ENCODE assay signal across 19 cellular contexts in the genomic region with DNA sequence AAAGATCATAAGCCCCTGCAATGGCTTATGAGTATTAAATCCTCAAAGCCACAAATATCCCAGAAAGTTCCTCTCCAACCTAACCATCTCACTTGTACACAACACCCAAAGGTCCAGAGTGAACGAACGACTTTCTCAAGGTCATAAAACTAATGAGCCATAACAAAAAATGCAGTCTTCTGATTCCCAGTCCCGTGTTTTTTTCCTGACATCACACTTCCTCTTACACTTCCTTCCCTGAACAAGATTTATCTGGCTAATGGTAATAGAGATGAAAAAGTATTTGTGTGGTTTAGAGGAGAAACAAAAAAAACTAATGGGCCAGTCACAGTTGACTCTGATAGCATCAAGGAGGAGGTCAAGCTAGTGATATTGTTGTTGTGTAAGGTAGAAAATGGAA.
DNase-seq lines count a peak whose midpoint lies in the region; TF ChIP-seq lines count a peak whose summit lies in the region.
"Had no signal": no experiment of that assay in that cellular context is flagged by ENCODE, and none has a peak within 500 bp of the region (broad histone marks: within the 10 kb centered on the region; RNA-seq: fewer than 3 reads in every experiment).

No MANE protein-coding gene starts in this region.

- 0 out of 2 replicates have a peak overlapping the region, but pooled peaks have one; percentile 24 for H2AFZ ChIP-seq in SK-N-SH (ENCODE audit: low read depth)

- H3K79me2 ChIP-seq in SK-N-SH (ENCODE audit: insufficient read depth) = no peaks in the 10 kb centered on the region

- peaks cover 6% of the 10 kb centered on the region for H3F3A ChIP-seq in SK-N-SH (replicated peaks; ENCODE audit: insufficient read depth)

- TF ChIP-seq CTCF in SK-N-SH (IDR thresholded peaks at IDR 0.05) (no peak), Peyer's patch (IDR thresholded peaks at IDR 0.05) (no peak)

- H4K20me1 ChIP-seq in SK-N-SH (ENCODE audit: insufficient read depth) = no peaks in the 10 kb centered on the region

- H3K27me3 ChIP-seq in SK-N-SH (ENCODE audit: insufficient read depth) (no peaks in the 10 kb centered on the region), skeletal muscle satellite cell (ENCODE audit: control insufficient read depth, insufficient read depth, low read length) (no peaks in the 10 kb centered on the region), Peyer's patch (no peaks in the 10 kb centered on the region)
- no peaks in the 10 kb centered on the region for H3K27me3 ChIP-seq in CD4-positive, alpha-beta memory T cell (ENCODE audit: insufficient read depth, low read length)
- H3K27me3 ChIP-seq: tibial artery had no signal

- CTCF ChIA-PET in SK-N-SH (lab: Yijun Ruan, JAX) = no interaction called here
- CTCF ChIA-PET in CD4-positive, alpha-beta memory T cell (lab: Charles Lee; ENCODE audit: partially characterized antibody) = no interaction called here

- WGBS in SK-N-SH (ENCODE audit: low lambda C conversion rate) = 5% methylated on average over 3 of the region's 3 CpGs

- H3K9me3 ChIP-seq in SK-N-SH (no peaks in the 10 kb centered on the region), skeletal muscle satellite cell (replicated peaks; ENCODE audit: low read length) (no peaks in the 10 kb centered on the region), Peyer's patch (no peaks in the 10 kb centered on the region)
- no peaks in the 10 kb centered on the region for H3K9me3 ChIP-seq in CD4-positive, alpha-beta memory T cell (ENCODE audit: control insufficient read depth in 1 of 2, low read length in 2 of 2)
- H3K9me3 ChIP-seq: tibial artery had no signal

- no peaks in the 10 kb centered on the region for H3K4me1 Mint-ChIP-seq in CD4-positive, alpha-beta memory T cell
- H3K4me1 Mint-ChIP-seq: central memory CD8-positive, alpha-beta T cell had no signal

- no peaks in the 10 kb centered on the region for H3K36me3 Mint-ChIP-seq in CD4-positive, alpha-beta memory T cell
- H3K36me3 Mint-ChIP-seq: CD8-positive, alpha-beta T cell; stimulated activated memory B cell treated with anti-CD40 and anti-IgM and Interleukin-4, amounts not matched to agents 10 μg/mL and 1 μg/mL and 100 μg/mL, for 72 hours had no signal

- H3K4me2 ChIP-seq in SK-N-SH (0 out of 2 replicates have a peak overlapping the region, but pooled peaks have one; percentile 11), skeletal muscle satellite cell (ENCODE audit: low read length) (peak overlapping the region; percentile 17)

- DNase-seq in NCI-H1105 treated with DMSO at 0.1 percent for 48 hours (lab: John Stamatoyannopoulos, UW) (peak; percentile 57), NCI-H1105 (lab: John Stamatoyannopoulos, UW) (no peak), SK-N-SH (no peak), iPS-NIHi11 (ENCODE audit: low spot score) (peak; percentile 9), Peyer's patch (no peak), GDM1 (lab: John Stamatoyannopoulos, UW) (no peak)
- DNase-seq in CD4-positive, alpha-beta memory T cell = no peak
- DNase-seq: activated CD4-positive, alpha-beta T cell treated with anti-CD3 and anti-CD28 coated beads for 48 hours; activated effector memory CD4-positive, alpha-beta T cell treated with Interleukin-2 at 50 U/mL for 16 hours; amniotic stem cell; CD8-positive, alpha-beta T cell; effector CD8-positive, alpha-beta T cell; H7; midbrain; NCI-H526 treated with DMSO at 0.1 percent for 48 hours; tibial artery had no signal

- H3K9me3 Mint-ChIP-seq in CD4-positive, alpha-beta memory T cell = no peaks in the 10 kb centered on the region
- H3K9me3 Mint-ChIP-seq: CD8-positive, alpha-beta T cell; central memory CD8-positive, alpha-beta T cell; stimulated activated memory B cell treated with anti-CD40 and anti-IgM and Interleukin-4, amounts not matched to agents 10 μg/mL and 1 μg/mL and 100 μg/mL, for 72 hours had no signal

- H3K4me3 ChIP-seq in SK-N-SH (ENCODE audit: low read depth in 2 of 2, low read length in 1 of 2) (no peak overlapping the region), skeletal muscle satellite cell (ENCODE audit: low read length) (no peak overlapping the region), Peyer's patch (no peak overlapping the region)
- H3K4me3 ChIP-seq in CD4-positive, alpha-beta memory T cell (ENCODE audit: low read length in 2 of 2) = no peak overlapping the region
- H3K4me3 ChIP-seq: tibial artery had no signal

- H3K4me1 ChIP-seq in SK-N-SH (ENCODE audit: control insufficient read depth in 1 of 2, insufficient read depth in 2 of 2, low read depth in 1 of 2, low read length in 1 of 2) = peaks cover 8 to 31% of the 10 kb centered on the region in 2 experiments
- H3K4me1 ChIP-seq in skeletal muscle satellite cell (ENCODE audit: control insufficient read depth, insufficient read depth, low read length) = peaks cover 8% of the 10 kb centered on the region
- no peaks in the 10 kb centered on the region for H3K4me1 ChIP-seq in CD4-positive, alpha-beta memory T cell (ENCODE audit: insufficient read depth, low read length)
- no peaks in the 10 kb centered on the region for H3K4me1 ChIP-seq in Peyer's patch
- H3K4me1 ChIP-seq: tibial artery had no signal

- intact Hi-C loops in CD4-positive, alpha-beta memory T cell (cut with micrococcal nuclease) = no loop called here

- TF ChIP-seq EP300 in SK-N-SH (IDR thresholded peaks at IDR 0.05; ENCODE audit: borderline replicate concordance in 1 of 2, low read depth in 1 of 2, low read length in 1 of 2) = no peak

- H3K4me3 Mint-ChIP-seq in CD4-positive, alpha-beta memory T cell = no peak overlapping the region
- H3K4me3 Mint-ChIP-seq: CD8-positive, alpha-beta T cell; central memory CD8-positive, alpha-beta T cell; stimulated activated memory B cell treated with anti-CD40 and anti-IgM and Interleukin-4, amounts not matched to agents 10 μg/mL and 1 μg/mL and 100 μg/mL, for 72 hours had no signal

- TF ChIP-seq POLR2A in Peyer's patch (IDR thresholded peaks at IDR 0.05) = no peak

- H3K9me2 ChIP-seq in SK-N-SH = no peaks in the 10 kb centered on the region

- peak overlapping the region; percentile 83 to 90 for H3K27ac ChIP-seq in SK-N-SH (ENCODE audit: low read depth in 2 of 2, low read length in 1 of 2)
- H3K27ac ChIP-seq in CD4-positive, alpha-beta memory T cell (ENCODE audit: low read depth, low read length) = no peak overlapping the region
- H3K27ac ChIP-seq in Peyer's patch = no peak overlapping the region
- H3K27ac ChIP-seq: tibial artery had no signal

- H3K27me3 Mint-ChIP-seq in CD4-positive, alpha-beta memory T cell = peaks cover 0 to 3% of the 10 kb centered on the region in 2 donors
- H3K27me3 Mint-ChIP-seq: stimulated activated memory B cell treated with anti-CD40 and anti-IgM and Interleukin-4, amounts not matched to agents 10 μg/mL and 1 μg/mL and 100 μg/mL, for 72 hours had no signal

- no peak overlapping the region for H3K27ac Mint-ChIP-seq in CD4-positive, alpha-beta memory T cell
- H3K27ac Mint-ChIP-seq: CD8-positive, alpha-beta T cell; stimulated activated memory B cell treated with anti-CD40 and anti-IgM and Interleukin-4, amounts not matched to agents 10 μg/mL and 1 μg/mL and 100 μg/mL, for 72 hours had no signal

- TF ChIP-seq RAD21 in SK-N-SH (IDR thresholded peaks at IDR 0.05; ENCODE audit: low read length) = no peak

- POLR2A ChIA-PET in SK-N-SH (lab: Yijun Ruan, JAX) = interaction anchor here (0.7 kb wide), 1 partner anchor 101 kb away, joined by 4 read pairs; no protein-coding TSS in a partner anchor
- POLR2A ChIA-PET in CD4-positive, alpha-beta memory T cell (lab: Charles Lee; ENCODE audit: partially characterized antibody) = no interaction called here

- H3K36me3 ChIP-seq in SK-N-SH (replicated peaks in 1 of 2; ENCODE audit: control insufficient read depth in 1 of 2, insufficient read depth in 2 of 2, low read length in 1 of 2) = no peaks in the 10 kb centered on the region
- no peaks in the 10 kb centered on the region for H3K36me3 ChIP-seq in skeletal muscle satellite cell (ENCODE audit: insufficient read depth, low read length)
- no peaks in the 10 kb centered on the region for H3K36me3 ChIP-seq in CD4-positive, alpha-beta memory T cell (ENCODE audit: insufficient read depth, low read length)
- H3K36me3 ChIP-seq in Peyer's patch = no peaks in the 10 kb centered on the region
- H3K36me3 ChIP-seq: tibial artery had no signal

- H3K9ac ChIP-seq in SK-N-SH (peak overlapping the region; percentile 14; the same call in 1 of the 2 replicates), skeletal muscle satellite cell (ENCODE audit: low read depth, low read length) (no peak overlapping the region)

TF ChIP-seq in SK-N-SH, 30 proteins besides CTCF, POLR2A, EP300 and RAD21:
- TF ChIP-seq, protein P1, sequence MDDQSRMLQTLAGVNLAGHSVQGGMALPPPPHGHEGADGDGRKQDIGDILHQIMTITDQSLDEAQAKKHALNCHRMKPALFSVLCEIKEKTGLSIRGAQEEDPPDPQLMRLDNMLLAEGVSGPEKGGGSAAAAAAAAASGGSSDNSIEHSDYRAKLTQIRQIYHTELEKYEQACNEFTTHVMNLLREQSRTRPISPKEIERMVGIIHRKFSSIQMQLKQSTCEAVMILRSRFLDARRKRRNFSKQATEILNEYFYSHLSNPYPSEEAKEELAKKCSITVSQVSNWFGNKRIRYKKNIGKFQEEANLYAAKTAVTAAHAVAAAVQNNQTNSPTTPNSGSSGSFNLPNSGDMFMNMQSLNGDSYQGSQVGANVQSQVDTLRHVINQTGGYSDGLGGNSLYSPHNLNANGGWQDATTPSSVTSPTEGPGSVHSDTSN (IDR thresholded peaks at IDR 0.05) = peak; percentile 13; the same call in 1 of the 2 replicates
- TF ChIP-seq, protein P2, sequence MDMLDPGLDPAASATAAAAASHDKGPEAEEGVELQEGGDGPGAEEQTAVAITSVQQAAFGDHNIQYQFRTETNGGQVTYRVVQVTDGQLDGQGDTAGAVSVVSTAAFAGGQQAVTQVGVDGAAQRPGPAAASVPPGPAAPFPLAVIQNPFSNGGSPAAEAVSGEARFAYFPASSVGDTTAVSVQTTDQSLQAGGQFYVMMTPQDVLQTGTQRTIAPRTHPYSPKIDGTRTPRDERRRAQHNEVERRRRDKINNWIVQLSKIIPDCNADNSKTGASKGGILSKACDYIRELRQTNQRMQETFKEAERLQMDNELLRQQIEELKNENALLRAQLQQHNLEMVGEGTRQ (IDR thresholded peaks at IDR 0.05; ENCODE audit: borderline replicate concordance, low read depth, low read length) = no peak

Comparison
In these comparisons a context has a peak if more than half of its experiments do, and no peak if none do; other contexts are left out.
1. DNase-seq: peak in NCI-H1105 treated with DMSO at 0.1 percent for 48 hours (single experiment) and iPS-NIHi11 (single experiment); none in NCI-H1105 (single experiment), SK-N-SH (single experiment), CD4-positive, alpha-beta memory T cell (0 of 5), Peyer's patch (0 of 3) and GDM1 (single experiment).
2. H3K27ac ChIP-seq: peak in SK-N-SH (2 of 2); none in CD4-positive, alpha-beta memory T cell (single experiment) and Peyer's patch (0 of 4).